Comparison of ENCODE assay signal across 17 cellular contexts in the genomic region with DNA sequence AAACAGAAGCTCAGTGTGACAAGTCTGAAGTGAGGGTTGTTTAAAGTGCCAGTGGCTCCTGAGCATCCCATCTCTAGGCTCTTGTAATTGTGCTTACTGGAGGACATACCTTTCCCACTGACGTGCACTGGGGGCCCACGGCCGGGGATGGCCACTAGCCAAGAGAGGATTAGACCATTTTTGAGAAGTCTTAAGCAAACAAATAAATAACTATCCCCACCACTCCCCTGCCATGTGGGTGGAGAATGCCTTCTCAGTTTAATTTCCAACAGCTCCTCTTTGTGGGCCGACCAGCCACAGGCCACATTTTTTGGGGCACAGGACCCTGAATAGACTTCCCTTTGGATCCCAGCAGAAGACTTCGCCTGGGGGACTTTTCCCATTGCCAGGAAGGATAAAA.
DNase-seq lines count a peak whose midpoint lies in the region; ATAC-seq and TF ChIP-seq lines count a peak whose summit lies in the region.
"Had no signal": no experiment of that assay in that cellular context is flagged by ENCODE, and none has a peak within 500 bp of the region (broad histone marks: within the 10 kb centered on the region; RNA-seq: fewer than 3 reads in every experiment).

No MANE protein-coding gene starts in this region.

- H3K4me3 ChIP-seq in adipocyte (ENCODE audit: low read length) (no peak overlapping the region), sigmoid colon (no peak overlapping the region)
- H3K4me3 ChIP-seq: A549, GM23338 had no signal

- H3K27me3 Mint-ChIP-seq in naive thymus-derived CD8-positive, alpha-beta T cell, result no peaks in the 10 kb centered on the region
- H3K27me3 Mint-ChIP-seq: CD4-positive, alpha-beta T cell had no signal

- no peak overlapping the region for H3K27ac ChIP-seq in sigmoid colon
- H3K27ac ChIP-seq: 22Rv1, A549, C4-2B had no signal

- H3K9me3 ChIP-seq in adipocyte (ENCODE audit: control insufficient read depth, low read length) (no peaks in the 10 kb centered on the region), sigmoid colon (no peaks in the 10 kb centered on the region)
- H3K9me3 ChIP-seq: A549, Caco-2 had no signal

- no peaks in the 10 kb centered on the region for H3K36me3 ChIP-seq in adipocyte (ENCODE audit: control insufficient read depth, insufficient read depth, low read length, severe bottlenecking)
- no peaks in the 10 kb centered on the region for H3K36me3 ChIP-seq in sigmoid colon

- no peak overlapping the region for H3K27ac Mint-ChIP-seq in naive thymus-derived CD8-positive, alpha-beta T cell
- H3K27ac Mint-ChIP-seq: CD4-positive, alpha-beta T cell; GM23338 had no signal

- POLR2A ChIA-PET in naive thymus-derived CD8-positive, alpha-beta T cell (lab: Charles Lee), result no interaction called here

- no peak overlapping the region for H3K4me3 Mint-ChIP-seq in naive thymus-derived CD8-positive, alpha-beta T cell
- H3K4me3 Mint-ChIP-seq: CD4-positive, alpha-beta T cell; GM23338 had no signal

- H3K9ac ChIP-seq in adipocyte (ENCODE audit: low read length), result no peak overlapping the region

- H3K27me3 ChIP-seq in adipocyte (replicated peaks; ENCODE audit: control insufficient read depth, insufficient read depth, low read length) (peaks cover 19% of the 10 kb centered on the region), sigmoid colon (no peaks in the 10 kb centered on the region)

- 65 to 69% methylated on average over 5 of the region's 5 CpGs for WGBS in sigmoid colon, 2 donors

- H3K4me1 ChIP-seq in adipocyte (ENCODE audit: control insufficient read depth, insufficient read depth, low read length) (peaks cover 13% of the 10 kb centered on the region), sigmoid colon (peaks cover 0 to 11% (median 5%) of the 10 kb centered on the region in 4 donors)
- H3K4me1 ChIP-seq: A549, Caco-2 had no signal

- no peak for TF ChIP-seq POLR2A in sigmoid colon (IDR thresholded peaks at IDR 0.05)

- H3K4me1 Mint-ChIP-seq in naive thymus-derived CD8-positive, alpha-beta T cell, result no peaks in the 10 kb centered on the region

- no peak for TF ChIP-seq EP300 in sigmoid colon (IDR thresholded peaks at IDR 0.05)

- ATAC-seq in naive thymus-derived CD8-positive, alpha-beta T cell, result no peak
- ATAC-seq: A549, GM23338, HCT116 had no signal

- TF ChIP-seq CTCF in sigmoid colon (IDR thresholded peaks at IDR 0.05), result no peak

- intact Hi-C loops in sigmoid colon (cut with DNase I), result no loop called here

- DNase-seq in DMS79 treated with DMSO at 0.1 percent for 48 hours (lab: John Stamatoyannopoulos, UW), result peak; percentile 15
- DNase-seq in DMS79 (lab: John Stamatoyannopoulos, UW), result no peak
- peak; percentile 34 for DNase-seq in LoVo (ENCODE audit: low spot score)
- DNase-seq in adipocyte (ENCODE audit: low read depth), result peak; percentile 12
- peak; percentile 36 for DNase-seq in sigmoid colon
- DNase-seq in naive thymus-derived CD8-positive, alpha-beta T cell, result no peak
- DNase-seq in NCI-H128 (lab: John Stamatoyannopoulos, UW; ENCODE audit: unreplicated experiment), result no peak
- DNase-seq: AML-193; Caco-2; CD4-positive, alpha-beta T cell; GF-D8; H7 had no signal

- H3K36me3 Mint-ChIP-seq in naive thymus-derived CD8-positive, alpha-beta T cell, result peaks cover 0 to 11% (median 10%) of the 10 kb centered on the region in 3 donors

- H3K9me3 Mint-ChIP-seq in naive thymus-derived CD8-positive, alpha-beta T cell, result peaks cover 0 to 29% (median 10%) of the 10 kb centered on the region in 9 donors
- H3K9me3 Mint-ChIP-seq: GM23338 had no signal

Comparison
In these comparisons a context has a peak if more than half of its experiments do, and no peak if none do; other contexts are left out.
1. DNase-seq: peak in DMS79 treated with DMSO at 0.1 percent for 48 hours (single experiment), LoVo (single experiment), adipocyte (single experiment) and sigmoid colon (single experiment); none in DMS79 (single experiment), naive thymus-derived CD8-positive, alpha-beta T cell (0 of 10) and NCI-H128 (single experiment).